In genomic region chr1:2194898-2195673, GRCh38 we compare ENCODE assay signal across 8 cellular contexts. TPM values are rescaled to one million over a fixed set of nuclear protein-coding genes. Genes with fewer than 3 reads are reported as not detected.
DNase-seq lines count a peak whose midpoint lies in the region; ATAC-seq and TF ChIP-seq lines count a peak whose summit lies in the region.

No MANE protein-coding gene starts in this region.

- peak overlapping the region; percentile 86 for H3K4me3 Mint-ChIP-seq in T-helper 2 cell treated with Interferon-gamma antibody and Interleukin-4, amounts not matched to agents 5 μg/mL and 100 μg/mL, for 36 hours

- H3K36me3 Mint-ChIP-seq in T-helper 2 cell treated with Interferon-gamma antibody and Interleukin-4, amounts not matched to agents 5 μg/mL and 100 μg/mL, for 36 hours (ENCODE audit: low read depth), result no peaks in the 10 kb centered on the region

- no peaks in the 10 kb centered on the region for H3K9me3 Mint-ChIP-seq in T-helper 2 cell treated with Interferon-gamma antibody and Interleukin-4, amounts not matched to agents 5 μg/mL and 100 μg/mL, for 36 hours

- WGBS in hepatocyte (ENCODE audit: low lambda C conversion rate, missing lambda C conversion rate), result 8% methylated on average over 19 of the region's 35 CpGs

- peaks cover 51% of the 10 kb centered on the region for H3K79me2 ChIP-seq in hepatocyte

- no peaks in the 10 kb centered on the region for H3K27me3 Mint-ChIP-seq in T-helper 2 cell treated with Interferon-gamma antibody and Interleukin-4, amounts not matched to agents 5 μg/mL and 100 μg/mL, for 36 hours (ENCODE audit: low read depth)

- H2AFZ ChIP-seq in hepatocyte, result peak overlapping the region; percentile 54

- H4K20me1 ChIP-seq in hepatocyte (ENCODE audit: insufficient read depth, poor library complexity, severe bottlenecking), result no peaks in the 10 kb centered on the region

- H3K4me1 ChIP-seq in ascending aorta (peaks cover 31 to 57% of the 10 kb centered on the region in 2 donors), hepatocyte (ENCODE audit: insufficient read depth) (peaks cover 62% of the 10 kb centered on the region)

- H3K27ac ChIP-seq in ascending aorta (peak overlapping the region; percentile 94 to 97), hepatocyte (peak overlapping the region; percentile 99)

- peak overlapping the region; percentile 86 for H3K4me2 ChIP-seq in hepatocyte

- peak overlapping the region; percentile 93 for H3K27ac Mint-ChIP-seq in T-helper 2 cell treated with Interferon-gamma antibody and Interleukin-4, amounts not matched to agents 5 μg/mL and 100 μg/mL, for 36 hours

- H3K4me1 Mint-ChIP-seq in T-helper 2 cell treated with Interferon-gamma antibody and Interleukin-4, amounts not matched to agents 5 μg/mL and 100 μg/mL, for 36 hours (ENCODE audit: low read depth), result peaks cover 9% of the 10 kb centered on the region

- peak; percentile 94 for TF ChIP-seq CTCF in GM12874 (IDR thresholded peaks at IDR 0.05; ENCODE audit: insufficient read depth, low read depth, low read length)
- TF ChIP-seq CTCF in ascending aorta (IDR thresholded peaks at IDR 0.05), result peak; percentile 97 to 100 (median 98)
- peak; percentile 98 for TF ChIP-seq CTCF in hepatocyte (IDR thresholded peaks at IDR 0.05; ENCODE audit: poor library complexity)
- peak; percentile 87 for TF ChIP-seq CTCF in retinal pigment epithelial cell (conservative IDR thresholded peaks at IDR 0.05; ENCODE audit: low read depth, low read length)

- intact Hi-C loops in ascending aorta (cut with DNase I), result loop anchor here (1.0 to 5.0 kb wide), 5 partner anchors 117 to 392 kb away; partner anchors contain the start of genes MORN1, PANK4, PRXL2B and RER1

- H3K9me2 ChIP-seq in hepatocyte (replicated peaks; ENCODE audit: insufficient read depth), result no peaks in the 10 kb centered on the region

- DNase-seq in NCI-H1417 (lab: John Stamatoyannopoulos, UW) (peak; percentile 86 to 91 (median 90)), ascending aorta (ENCODE audit: low spot score in 2 of 2) (peak; percentile 70 to 95), hepatocyte (ENCODE audit: low spot score) (peak; percentile 96), retinal pigment epithelial cell (ENCODE audit: low read depth) (no peak), cerebellar nuclear complex (lab: John Stamatoyannopoulos, UW) (no peak)
- peak; percentile 86 for DNase-seq in T-helper 2 cell treated with Interferon-gamma antibody and Interleukin-4, amounts not matched to agents 5 μg/mL and 100 μg/mL, for 36 hours (ENCODE audit: low spot score)

- no peaks in the 10 kb centered on the region for H3K9me3 ChIP-seq in ascending aorta
- no peaks in the 10 kb centered on the region for H3K9me3 ChIP-seq in hepatocyte (ENCODE audit: low read depth)

- H3K4me3 ChIP-seq in ascending aorta (peak overlapping the region; percentile 58 to 85), hepatocyte (peak overlapping the region; percentile 39), retinal pigment epithelial cell (ENCODE audit: low read length) (peak overlapping the region; percentile 54)

- no peaks in the 10 kb centered on the region for H3K27me3 ChIP-seq in ascending aorta
- H3K27me3 ChIP-seq in hepatocyte, result no peaks in the 10 kb centered on the region

- ATAC-seq in HG02759 (IDR thresholded peaks at IDR 0.05; ENCODE audit: unreplicated experiment), result peak; percentile 70

- H3K36me3 ChIP-seq in ascending aorta, result no peaks in the 10 kb centered on the region
- no peaks in the 10 kb centered on the region for H3K36me3 ChIP-seq in hepatocyte (replicated peaks; ENCODE audit: insufficient read depth, low read depth)

RNA-seq across cellular contexts. Expression of gene FAAP20, which starts 0.5 kb away (rescaled TPM):
- 38.3 TPM for total RNA-seq in ascending aorta
- 24.9 and 36.6 TPM in 2 replicates for total RNA-seq in hepatocyte
- polyA plus RNA-seq in hepatocyte, result 117 and 135 TPM in 2 replicates

RNA-seq across cellular contexts. Expression of gene SKI, which starts 33.0 kb away (rescaled TPM):
- total RNA-seq in ascending aorta (139 TPM), hepatocyte (17.1 and 21.9 TPM in 2 replicates)
- polyA plus RNA-seq in hepatocyte, result 5.1 and 6.9 TPM in 2 replicates

Comparison
In these comparisons a context has a peak if more than half of its experiments do, and no peak if none do; other contexts are left out.
1. DNase-seq: peak in NCI-H1417 (3 of 3), T-helper 2 cell treated with Interferon-gamma antibody and Interleukin-4, amounts not matched to agents 5 μg/mL and 100 μg/mL, for 36 hours (single experiment), ascending aorta (2 of 2) and hepatocyte (single experiment); none in retinal pigment epithelial cell (single experiment) and cerebellar nuclear complex (0 of 2).
2. Peak in every context shown above with its lines, with median percentiles within 50 percentile points of each other: CTCF ChIP-seq and H3K4me3 ChIP-seq.